In genomic region chr5:19608434-19608833, GRCh38 we compare ENCODE assay signal across 11 cellular contexts.
DNase-seq lines count a peak whose midpoint lies in the region; ATAC-seq, FAIRE-seq and TF ChIP-seq lines count a peak whose summit lies in the region.
"Had no signal": no experiment of that assay in that cellular context is flagged by ENCODE, and none has a peak within 500 bp of the region (broad histone marks: within the 10 kb centered on the region; RNA-seq: fewer than 3 reads in every experiment).

No MANE protein-coding gene starts in this region.

- H3K9me3 ChIP-seq in adipocyte (ENCODE audit: control insufficient read depth, low read length): no peaks in the 10 kb centered on the region
- H3K9me3 ChIP-seq in right lobe of liver: no peaks in the 10 kb centered on the region
- no peaks in the 10 kb centered on the region for H3K9me3 ChIP-seq in transverse colon
- H3K9me3 ChIP-seq: lower lobe of right lung, tibial artery had no signal

- DNase-seq in GM12891 (ENCODE audit: insufficient read length, low spot score) (no peak), NCI-H2029 treated with DMSO at 0.1 percent for 48 hours (lab: John Stamatoyannopoulos, UW) (peak; percentile 61), adipocyte (ENCODE audit: low read depth) (peak; percentile 48), midbrain (lab: John Stamatoyannopoulos, UW) (peak; percentile 13), right lobe of liver (no peak), transverse colon (no peak)
- DNase-seq: activated T-cell treated with anti-CD3 and anti-CD28 coated beads, Interleukin-2, amount 50 U/mL, for 72 hours; effector memory CD8-positive, alpha-beta T cell; lower lobe of right lung; tibial artery had no signal

- TF ChIP-seq EP300 in transverse colon (IDR thresholded peaks at IDR 0.05; ENCODE audit: low read depth): no peak

- TF ChIP-seq CTCF in right lobe of liver (IDR thresholded peaks at IDR 0.05) (no peak), transverse colon (IDR thresholded peaks at IDR 0.05) (no peak)

- H3K36me3 ChIP-seq in adipocyte (ENCODE audit: control insufficient read depth, insufficient read depth, low read length, severe bottlenecking) (no peaks in the 10 kb centered on the region), right lobe of liver (no peaks in the 10 kb centered on the region), transverse colon (no peaks in the 10 kb centered on the region)
- H3K36me3 ChIP-seq: lower lobe of right lung, tibial artery had no signal

- H3K9ac ChIP-seq in adipocyte (ENCODE audit: low read length): no peak overlapping the region

- ATAC-seq in right lobe of liver (no peak), HG02759 (IDR thresholded peaks at IDR 0.05; ENCODE audit: unreplicated experiment) (no peak)
- ATAC-seq: activated T-cell treated with anti-CD3 and anti-CD28 coated beads, Interleukin-2, amount 50 U/mL, for 72 hours; effector memory CD8-positive, alpha-beta T cell; lower lobe of right lung had no signal

- H3K27ac ChIP-seq in right lobe of liver: no peak overlapping the region
- H3K27ac ChIP-seq in transverse colon: no peak overlapping the region
- H3K27ac ChIP-seq: lower lobe of right lung, tibial artery had no signal

- in situ Hi-C loops in transverse colon (cut with MboI; ENCODE audit: low pct_ligation_motif_present in 1 of 4, low pct_unique_long_range_greater_than_20kb in 1 of 4, low sequenced_read_pairs in 3 of 4): no loop called here

- H3K4me1 ChIP-seq in adipocyte (ENCODE audit: control insufficient read depth, insufficient read depth, low read length) (no peaks in the 10 kb centered on the region), right lobe of liver (no peaks in the 10 kb centered on the region), transverse colon (no peaks in the 10 kb centered on the region)
- H3K4me1 ChIP-seq: lower lobe of right lung, tibial artery had no signal

- no peak overlapping the region for H3K4me3 ChIP-seq in adipocyte (ENCODE audit: low read length)
- H3K4me3 ChIP-seq in right lobe of liver: no peak overlapping the region
- H3K4me3 ChIP-seq in transverse colon: no peak overlapping the region
- H3K4me3 ChIP-seq: lower lobe of right lung, tibial artery had no signal

- intact Hi-C loops in right lobe of liver (cut with DNase I): no loop called here
- intact Hi-C loops in transverse colon (cut with DNase I; ENCODE audit: low total_unique reads): no loop called here

- TF ChIP-seq POLR2A in GM12891 (IDR thresholded peaks at IDR 0.05; ENCODE audit: low read depth, low read length) (no peak), right lobe of liver (IDR thresholded peaks at IDR 0.05) (no peak), transverse colon (IDR thresholded peaks at IDR 0.05) (no peak)

- peak; percentile 20 for FAIRE-seq in GM12891 (lab: Jason Lieb, UNC)

- no peaks in the 10 kb centered on the region for H3K27me3 ChIP-seq in adipocyte (replicated peaks; ENCODE audit: control insufficient read depth, insufficient read depth, low read length)
- H3K27me3 ChIP-seq in right lobe of liver: no peaks in the 10 kb centered on the region
- H3K27me3 ChIP-seq in transverse colon: no peaks in the 10 kb centered on the region
- H3K27me3 ChIP-seq: tibial artery had no signal

- 23% methylated on average over 1 of the region's 1 CpG for WGBS in right lobe of liver (ENCODE audit: insufficient coverage, low coverage, low lambda C conversion rate, missing lambda C conversion rate)
- 0 to 17% methylated on average over 1 of the region's 1 CpG for WGBS in transverse colon (ENCODE audit: low coverage in 1 of 2), 2 donors

TF ChIP-seq in GM12891, 5 proteins besides CTCF, POLR2A, EP300 and RAD21:
- TF ChIP-seq PAX5 (IDR thresholded peaks at IDR 0.05; ENCODE audit: insufficient read depth, low read length, severe bottlenecking): no peak
- TF ChIP-seq POU2F2 (IDR thresholded peaks at IDR 0.05; ENCODE audit: low read depth, low read length): no peak
- TF ChIP-seq POLR2AphosphoS5 (IDR thresholded peaks at IDR 0.05; ENCODE audit: low read depth, low read length): no peak
- no peak for TF ChIP-seq SPI1 (IDR thresholded peaks at IDR 0.05; ENCODE audit: low read depth, low read length)

Comparison
In these comparisons a context has a peak if more than half of its experiments do, and no peak if none do; other contexts are left out.
1. DNase-seq: peak in NCI-H2029 treated with DMSO at 0.1 percent for 48 hours (single experiment), adipocyte (single experiment) and midbrain (single experiment); none in GM12891 (single experiment), right lobe of liver (0 of 3) and transverse colon (single experiment).